Comparison of ENCODE assay signal across 8 cellular contexts in the genomic region with DNA sequence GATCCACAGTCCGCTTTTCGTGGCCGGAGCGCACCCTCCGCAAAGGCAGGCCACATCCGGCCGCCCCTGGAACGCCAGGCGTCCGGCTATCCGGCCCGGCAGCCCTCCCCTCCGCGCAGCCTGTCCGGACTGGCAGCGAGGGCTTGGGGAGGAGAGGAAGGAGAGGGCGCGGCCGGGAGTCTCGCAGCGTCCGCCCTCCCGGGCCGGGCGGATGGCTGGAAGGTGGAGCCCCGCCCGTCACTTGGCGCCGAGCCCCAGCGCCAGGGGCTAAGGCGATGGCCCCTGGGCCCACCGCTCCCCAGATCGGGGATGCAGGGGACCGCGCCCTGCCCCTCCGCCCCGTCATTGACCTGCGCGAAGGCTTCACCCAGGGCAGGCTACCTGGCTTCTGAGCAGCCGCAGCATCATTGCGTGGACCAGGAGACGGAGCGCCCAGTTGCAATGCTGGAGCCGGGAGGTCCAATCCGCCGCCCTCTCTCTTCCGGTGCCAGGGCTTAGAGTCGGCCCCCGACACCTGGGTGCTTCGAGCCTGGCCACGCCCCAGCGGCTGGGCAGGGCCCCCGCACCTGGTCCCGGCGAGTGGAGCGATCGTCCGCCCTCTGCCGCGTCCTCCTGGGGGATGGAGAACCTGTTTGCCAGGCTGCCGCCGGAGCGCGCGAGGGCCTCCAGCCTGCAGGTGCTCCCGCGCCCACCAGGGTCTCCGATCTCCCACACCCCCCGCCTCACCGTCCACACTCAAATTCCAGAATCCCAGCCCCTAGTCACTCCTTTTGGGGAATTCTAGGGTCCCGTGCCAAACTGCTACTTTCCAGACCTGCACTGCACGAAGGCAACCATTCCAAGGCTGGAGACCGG. TPM values are rescaled to one million over a fixed set of nuclear protein-coding genes. Genes with fewer than 3 reads are reported as not detected.
A peak's percentile ranks its signal among the peaks of the same experiment; 100 is the strongest.
DNase-seq lines count a peak whose midpoint lies in the region; ATAC-seq, FAIRE-seq and TF ChIP-seq lines count a peak whose summit lies in the region.

A gene (minus strand): TSS at position 131 of the 855 bp plus-strand sequence. CDS start 1,360 bp downstream, outside the sequence.

- peak; percentile 63 for DNase-seq in SIG-M5 treated with dmso at 0.1 percent for 504 hours (lab: John Stamatoyannopoulos, UW; ENCODE audit: unreplicated experiment)
- no peak for DNase-seq in SIG-M5 (lab: John Stamatoyannopoulos, UW)
- DNase-seq in NCI-H345 (lab: John Stamatoyannopoulos, UW): peak; percentile 89
- peak; percentile 18 for DNase-seq in activated effector memory CD4-positive, alpha-beta T cell treated with Interleukin-2 at 50 U/mL for 16 hours
- peak; percentile 42 to 65 for DNase-seq in frontal cortex (ENCODE audit: low spot score in 2 of 2)
- DNase-seq in omental fat pad (ENCODE audit: low spot score): no peak
- no peak for DNase-seq in H4 (ENCODE audit: low spot score)

- no peak for FAIRE-seq in frontal cortex (lab: Jason Lieb, UNC)

- ATAC-seq in omental fat pad (ENCODE audit: low FRiP score) (peak; percentile 77), GM21717 (IDR thresholded peaks at IDR 0.05; ENCODE audit: unreplicated experiment) (no peak)

- no peak for TF ChIP-seq CTCF in omental fat pad (IDR thresholded peaks at IDR 0.05)

RNA-seq across cellular contexts. Expression of the gene that starts here (rescaled TPM):
- total RNA-seq in frontal cortex: 0.82 TPM
- 1 to 10 TPM; 2.2 to 7.1 (median 5.3) TPM for total RNA-seq in omental fat pad
- 0.25 TPM in 1 of 2 replicates, not detected in the other for total RNA-seq in H4 (2014; rRNA removed; shearing (Covaris generic))

Comparison
In these comparisons a context has a peak if more than half of its experiments do, and no peak if none do; other contexts are left out.
1. DNase-seq: peak in SIG-M5 treated with dmso at 0.1 percent for 504 hours (single experiment), NCI-H345 (single experiment) and activated effector memory CD4-positive, alpha-beta T cell treated with Interleukin-2 at 50 U/mL for 16 hours (single experiment); none in SIG-M5 (single experiment), omental fat pad (single experiment) and H4 (single experiment).
2. Peak in DNase-seq in frontal cortex; RNA of the gene not detected or under 1 TPM.